ENCODE assay signal across 3 cellular contexts in genomic region chr12:78966926-78967325, GRCh38.
"Had no signal": no experiment of that assay in that cellular context is flagged by ENCODE, and none has a peak within 500 bp of the region (broad histone marks: within the 10 kb centered on the region; RNA-seq: fewer than 3 reads in every experiment).

No MANE protein-coding gene starts in this region.

- H3K4me3 ChIP-seq: GM12878 had no signal

- ATAC-seq: GM12878 had no signal

- DNase-seq: GDM1, GF-D8 had no signal
